ENCODE assay signal across 11 cellular contexts in the genomic region with DNA sequence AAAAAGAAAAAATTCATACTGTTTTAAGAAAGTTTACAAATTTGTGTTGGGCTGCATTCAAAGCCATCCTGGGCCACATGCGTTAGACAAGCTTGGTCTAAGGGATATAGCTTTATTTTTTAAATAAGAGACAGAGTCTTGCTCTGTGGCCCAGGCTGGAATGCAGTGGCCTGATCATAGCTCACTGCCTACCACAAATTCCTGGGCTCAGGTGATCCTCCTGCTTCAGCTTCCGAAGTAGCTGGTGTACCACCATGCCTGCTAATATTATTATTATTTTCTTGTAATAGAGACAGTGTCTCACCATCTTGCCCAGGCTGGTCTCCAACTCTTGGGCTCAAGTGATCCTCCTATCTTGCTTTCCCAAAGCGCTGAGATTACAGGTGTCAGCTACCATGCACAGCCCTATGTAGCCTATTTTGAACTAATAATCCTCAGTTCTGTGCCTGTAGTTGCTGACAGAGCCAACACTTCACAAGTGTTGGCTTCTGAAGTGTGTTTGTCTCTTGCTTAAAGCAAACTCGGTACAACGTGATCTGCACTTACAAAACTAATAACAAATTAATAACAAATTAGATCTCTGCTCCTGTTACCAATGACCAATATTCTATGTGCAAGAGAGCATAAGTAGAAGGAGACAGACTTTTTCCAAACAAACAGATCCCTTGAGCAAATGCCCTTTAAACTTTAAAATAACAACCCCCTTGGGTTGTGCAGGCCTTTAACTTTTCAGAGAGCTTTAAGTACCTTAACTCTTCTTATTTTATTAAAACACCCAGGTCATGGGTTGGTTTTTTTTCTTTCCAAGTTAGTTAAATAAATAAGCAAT.
A peak's percentile ranks its signal among the peaks of the same experiment; 100 is the strongest.
DNase-seq lines count a peak whose midpoint lies in the region; ATAC-seq, FAIRE-seq and TF ChIP-seq lines count a peak whose summit lies in the region.
"Had no signal": no experiment of that assay in that cellular context is flagged by ENCODE, and none has a peak within 500 bp of the region (broad histone marks: within the 10 kb centered on the region; RNA-seq: fewer than 3 reads in every experiment).

No MANE protein-coding gene starts in this region.

- TF ChIP-seq CTCF in brain microvascular endothelial cell (IDR thresholded peaks at IDR 0.05; ENCODE audit: low read depth, low read length, missing control alignments) (no peak), left lung (IDR thresholded peaks at IDR 0.05) (no peak), stomach (IDR thresholded peaks at IDR 0.05) (no peak), GM10266 (IDR thresholded peaks at IDR 0.05; ENCODE audit: control insufficient read depth, insufficient read depth, low read depth, missing control alignments) (no peak), Calu3 (IDR thresholded peaks at IDR 0.05; ENCODE audit: unreplicated experiment) (no peak)

- peak overlapping the region; percentile 2; the same call in 1 of the 2 replicates for H3K27ac ChIP-seq in HUES64 (ENCODE audit: low read depth, low read length)
- peak overlapping the region; percentile 74 for H3K27ac ChIP-seq in brain microvascular endothelial cell
- peak overlapping the region; percentile 57 to 83 for H3K27ac ChIP-seq in left lung
- peak overlapping the region; percentile 79 to 89 (median 80) for H3K27ac ChIP-seq in stomach
- peak overlapping the region in 1 of 2 donors; percentile 79 for H3K27ac ChIP-seq in small intestine (ENCODE audit: low read depth in 1 of 2, low read length in 1 of 2)

- no peaks in the 10 kb centered on the region for H3K27me3 Mint-ChIP-seq in Calu3 (ENCODE audit: unreplicated experiment)

- WGBS in HUES64: 78% methylated on average over 4 of the region's 5 CpGs
- WGBS in stomach, 5 donors: 45 to 58% (median 47%) methylated on average over 5 of the region's 5 CpGs
- 63 to 74% (median 64%) methylated on average over 5 of the region's 5 CpGs for WGBS in small intestine, 3 donors

- no peak overlapping the region for H3K4me3 Mint-ChIP-seq in Calu3 (ENCODE audit: low read depth, unreplicated experiment)

- in situ Hi-C loops in brain microvascular endothelial cell (cut with HindIII; ENCODE audit: low pct_ligation_motif_present, low sequenced_read_pairs): no loop called here

- no TSS peak for BruUV-seq in Calu3 (replicated peaks; lab: Mats Ljungman, UMichigan)

- no peak for TF ChIP-seq POLR2A in stomach (IDR thresholded peaks at IDR 0.05)

- no peaks in the 10 kb centered on the region for H3K36me3 ChIP-seq in HUES64 (ENCODE audit: insufficient read depth, low read length)
- H3K36me3 ChIP-seq in brain microvascular endothelial cell (replicated peaks): no peaks in the 10 kb centered on the region
- H3K36me3 ChIP-seq in left lung: no peaks in the 10 kb centered on the region
- H3K36me3 ChIP-seq in stomach: no peaks in the 10 kb centered on the region
- no peaks in the 10 kb centered on the region for H3K36me3 ChIP-seq in small intestine (ENCODE audit: control insufficient read depth in 2 of 2, insufficient read depth in 2 of 2, low read length in 2 of 2)

- peak; percentile 72 for ATAC-seq in left lung

- peaks cover 5% of the 10 kb centered on the region for H3K36me3 Mint-ChIP-seq in Calu3 (ENCODE audit: insufficient read depth, unreplicated experiment)

- TF ChIP-seq EP300 in stomach (IDR thresholded peaks at IDR 0.05): no peak

- no peak overlapping the region for H3K27ac Mint-ChIP-seq in Calu3 (ENCODE audit: unreplicated experiment)

- H3K9me3 ChIP-seq in HUES64 (ENCODE audit: insufficient read depth, low read depth, low read length) (no peaks in the 10 kb centered on the region), left lung (no peaks in the 10 kb centered on the region), stomach (no peaks in the 10 kb centered on the region), small intestine (ENCODE audit: control insufficient read depth, low read depth) (no peaks in the 10 kb centered on the region)

- no peak for FAIRE-seq in small intestine (lab: Jason Lieb, UNC)

- CTCF ChIA-PET in Calu3 (lab: Charles Lee): interaction anchor here (0.7 kb wide), 1 partner anchor 108 kb away, joined by 6 read pairs; no protein-coding TSS in a partner anchor

- H3K4me3 ChIP-seq in HUES64 (ENCODE audit: low read length): no peak overlapping the region
- H3K4me3 ChIP-seq in brain microvascular endothelial cell (ENCODE audit: low read depth, low read length): no peak overlapping the region
- no peak overlapping the region for H3K4me3 ChIP-seq in left lung
- H3K4me3 ChIP-seq in stomach: no peak overlapping the region
- H3K4me3 ChIP-seq in small intestine (ENCODE audit: low read depth in 1 of 2, low read length in 2 of 2): no peak overlapping the region

- intact Hi-C loops in left lung (cut with DNase I): no loop called here
- intact Hi-C loops in stomach (cut with DNase I; ENCODE audit: low total_unique reads): no loop called here
- intact Hi-C loops in Calu3 (cut with micrococcal nuclease; ENCODE audit: unreplicated experiment): no loop called here

- 0 out of 2 replicates have a peak overlapping the region, but pooled peaks have one; percentile 7 for H3K9ac ChIP-seq in HUES64 (ENCODE audit: low read depth, low read length)

- H3K4me1 ChIP-seq in HUES64 (ENCODE audit: insufficient read depth, low read length) (peaks cover 24% of the 10 kb centered on the region), left lung (peaks cover 27 to 31% of the 10 kb centered on the region in 2 donors), stomach (peaks cover 32 to 40% (median 34%) of the 10 kb centered on the region in 4 donors), small intestine (ENCODE audit: control insufficient read depth in 2 of 2, insufficient read depth in 1 of 2, low read depth in 1 of 2, low read length in 1 of 2) (peaks cover 2 to 6% of the 10 kb centered on the region in 2 donors)

- no peaks in the 10 kb centered on the region for H3K27me3 ChIP-seq in HUES64 (ENCODE audit: insufficient read depth, low read length)
- no peaks in the 10 kb centered on the region for H3K27me3 ChIP-seq in brain microvascular endothelial cell (replicated peaks)
- no peaks in the 10 kb centered on the region for H3K27me3 ChIP-seq in left lung
- H3K27me3 ChIP-seq in stomach: no peaks in the 10 kb centered on the region
- H3K27me3 ChIP-seq in small intestine (ENCODE audit: control insufficient read depth in 2 of 2, insufficient read depth in 2 of 2, low read length in 2 of 2): no peaks in the 10 kb centered on the region

- DNase-seq in brain microvascular endothelial cell: no peak
- no peak for DNase-seq in left lung
- no peak for DNase-seq in stomach
- DNase-seq in GM10266 (ENCODE audit: extremely low spot score): no peak
- no peak for DNase-seq in small intestine
- DNase-seq in stimulated activated CD8-positive, alpha-beta memory T cell treated with anti-CD3 and anti-CD28 coated beads, Interleukin-4, amount 100 ng/mL, for 48 hours: no peak
- no peak for DNase-seq in Calu3
- DNase-seq: activated effector memory CD4-positive, alpha-beta T cell treated with anti-CD3 and anti-CD28 coated beads, Interleukin-2, amount 50 U/mL, for 16 hours; DND-41; stimulated activated CD4-positive, alpha-beta T cell treated with anti-CD3 and anti-CD28 coated beads, Interleukin-2, amount 100 ng/mL, for 48 hours had no signal

- peaks cover 16% of the 10 kb centered on the region for H3K4me1 Mint-ChIP-seq in Calu3 (ENCODE audit: low read depth, unreplicated experiment)

- H3K9me3 Mint-ChIP-seq in Calu3 (ENCODE audit: low read depth, unreplicated experiment): no peaks in the 10 kb centered on the region
